In the genomic region with DNA sequence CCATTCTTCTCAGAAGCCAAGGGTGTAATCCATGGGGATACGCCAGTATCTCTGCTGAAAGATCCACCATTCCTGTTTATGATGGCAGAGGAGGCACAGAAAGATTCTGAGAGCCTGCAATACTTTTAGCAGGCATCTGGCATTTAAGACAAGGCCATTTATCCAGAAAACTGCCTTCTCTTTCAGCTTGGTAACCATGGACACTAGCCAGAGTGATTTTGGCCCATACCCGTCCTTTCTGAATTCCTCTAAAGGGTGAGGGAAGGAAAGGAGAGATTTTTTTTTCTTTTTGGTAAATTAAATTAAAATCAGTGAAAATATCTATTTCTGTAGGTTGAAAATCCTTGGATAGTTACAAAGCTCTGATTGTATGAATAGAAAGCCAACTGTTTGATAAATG, we compare ENCODE assay signal across 20 cellular contexts.
A peak's percentile ranks its signal among the peaks of the same experiment; 100 is the strongest.
DNase-seq lines count a peak whose midpoint lies in the region; ATAC-seq and TF ChIP-seq lines count a peak whose summit lies in the region.
"Had no signal": no experiment of that assay in that cellular context is flagged by ENCODE, and none has a peak within 500 bp of the region (broad histone marks: within the 10 kb centered on the region; RNA-seq: fewer than 3 reads in every experiment).

No MANE protein-coding gene starts in this region.

- no peaks in the 10 kb centered on the region for H3K9me3 Mint-ChIP-seq in GM23338

- H3K9me3 ChIP-seq in mesenchymal stem cell (ENCODE audit: control insufficient read depth, low read length) (no peaks in the 10 kb centered on the region), smooth muscle cell (replicated peaks; ENCODE audit: low read depth) (no peaks in the 10 kb centered on the region)
- H3K9me3 ChIP-seq: HAP-1 had no signal

- WGBS in mesenchymal stem cell = 100% methylated on average over 1 of the region's 2 CpGs
- WGBS in smooth muscle cell (ENCODE audit: low lambda C conversion rate) = 42% methylated on average over 2 of the region's 2 CpGs

- no peak overlapping the region for H3K27ac Mint-ChIP-seq in GM23338
- H3K27ac Mint-ChIP-seq: CD14-positive monocyte, IgD-negative memory B cell had no signal

- H3K79me2 ChIP-seq in GM23338 (replicated peaks; ENCODE audit: insufficient read depth) = no peaks in the 10 kb centered on the region
- no peaks in the 10 kb centered on the region for H3K79me2 ChIP-seq in smooth muscle cell (ENCODE audit: low read depth)

- no peaks in the 10 kb centered on the region for H3F3A ChIP-seq in GM23338 (replicated peaks; ENCODE audit: low read depth)
- H3F3A ChIP-seq in smooth muscle cell (ENCODE audit: low read depth) = peaks cover 3% of the 10 kb centered on the region

- H3K4me2 ChIP-seq in GM23338 (no peak overlapping the region), mesenchymal stem cell (ENCODE audit: low read length, poor library complexity, severe bottlenecking) (no peak overlapping the region), smooth muscle cell (peak overlapping the region; percentile 38)

- no peak overlapping the region for H3K4me3 Mint-ChIP-seq in GM23338
- H3K4me3 Mint-ChIP-seq: CD14-positive monocyte, IgD-negative memory B cell had no signal

- peaks cover 25% of the 10 kb centered on the region for H3K9me2 ChIP-seq in GM23338 (ENCODE audit: insufficient read depth)

- no peaks in the 10 kb centered on the region for H3K79me1 ChIP-seq in mesenchymal stem cell (replicated peaks; ENCODE audit: low read length, poor library complexity, severe bottlenecking)

- DNase-seq in GM23338 (ENCODE audit: low spot score) = no peak
- DNase-seq in cerebellar cortex (ENCODE audit: low spot score) = peak; percentile 16
- no peak for DNase-seq in mesenchymal stem cell
- no peak for DNase-seq in smooth muscle cell (lab: John Stamatoyannopoulos, UW; ENCODE audit: unreplicated experiment)
- DNase-seq in DMS79 treated with DMSO at 0.1 percent for 48 hours (lab: John Stamatoyannopoulos, UW) = no peak
- DNase-seq in ecto neural progenitor cell (ENCODE audit: low spot score) = no peak
- DNase-seq: AML-193; DMS79; Karpas-422; NCI-H1436; NCI-H1930; NCI-H2171; NCI-H526 treated with DMSO at 0.1 percent for 48 hours; NK-92 treated with Interleukin-12 subunit alpha and Interleukin-12 subunit beta, amount 100 ng/mL, for 24 hours; Right ventricle myocardium superior had no signal

- no peak overlapping the region for H2BK120ac ChIP-seq in mesenchymal stem cell (ENCODE audit: low read depth, low read length)

- no peak overlapping the region for H3K18ac ChIP-seq in mesenchymal stem cell (ENCODE audit: low read depth in 1 of 2, low read length in 2 of 2)

- no peak overlapping the region for H2AK5ac ChIP-seq in mesenchymal stem cell (ENCODE audit: low read length, severe bottlenecking)

- peak overlapping the region; percentile 31 for H2BK5ac ChIP-seq in mesenchymal stem cell (ENCODE audit: low read depth, low read length, poor library complexity, severe bottlenecking)

- no peak overlapping the region for H2BK12ac ChIP-seq in mesenchymal stem cell (ENCODE audit: low read length in 2 of 2)

- H3K14ac ChIP-seq in mesenchymal stem cell (ENCODE audit: low read length in 2 of 2) = no peak overlapping the region

- no peaks in the 10 kb centered on the region for H3K36me3 Mint-ChIP-seq in GM23338 (ENCODE audit: low read depth)
- H3K36me3 Mint-ChIP-seq: CD14-positive monocyte, IgD-negative memory B cell had no signal

- no peak overlapping the region for H2BK15ac ChIP-seq in mesenchymal stem cell (ENCODE audit: low read depth, poor library complexity, severe bottlenecking)

- H2AFZ ChIP-seq in GM23338 (peak overlapping the region; percentile 29; the same call in 1 of the 2 replicates), mesenchymal stem cell (ENCODE audit: low read depth, low read length) (no peak overlapping the region), smooth muscle cell (ENCODE audit: low read depth) (peak overlapping the region; percentile 46)

- no peaks in the 10 kb centered on the region for H4K20me1 ChIP-seq in GM23338 (replicated peaks; ENCODE audit: insufficient read depth)
- H4K20me1 ChIP-seq in smooth muscle cell (ENCODE audit: low read depth) = no peaks in the 10 kb centered on the region

- no peak overlapping the region for H4K91ac ChIP-seq in mesenchymal stem cell (ENCODE audit: low read length)

- H3K4me1 Mint-ChIP-seq in GM23338 = 0 out of 3 replicates have a peak, but pooled peaks cover 3% of the 10 kb centered on the region
- H3K4me1 Mint-ChIP-seq: IgD-negative memory B cell had no signal

- no peak overlapping the region for H4K8ac ChIP-seq in mesenchymal stem cell (ENCODE audit: low read length)

- TF ChIP-seq CTCF in GM23338 (conservative IDR thresholded peaks at IDR 0.05; ENCODE audit: low read depth in 2 of 2) (no peak), smooth muscle cell (IDR thresholded peaks at IDR 0.05; ENCODE audit: borderline replicate concordance, insufficient read depth, poor library complexity, severe bottlenecking) (no peak)

- peak overlapping the region; percentile 52 for H3K9ac ChIP-seq in mesenchymal stem cell (ENCODE audit: low read length)
- no peak overlapping the region for H3K9ac ChIP-seq in smooth muscle cell (ENCODE audit: low read depth)

- H3K27ac ChIP-seq in GM23338 (ENCODE audit: low read depth) (no peak overlapping the region), mesenchymal stem cell (ENCODE audit: low read length, poor library complexity, severe bottlenecking) (no peak overlapping the region), smooth muscle cell (ENCODE audit: low read depth) (no peak overlapping the region)
- H3K27ac ChIP-seq: HL-60 had no signal

- no peak overlapping the region for H3K4ac ChIP-seq in mesenchymal stem cell (ENCODE audit: low read depth in 1 of 2, low read length in 2 of 2)

- H3K27me3 ChIP-seq in GM23338 (ENCODE audit: insufficient read depth) (no peaks in the 10 kb centered on the region), mesenchymal stem cell (ENCODE audit: control insufficient read depth in 1 of 2, insufficient read depth in 1 of 2, low read length in 2 of 2) (no peaks in the 10 kb centered on the region), smooth muscle cell (ENCODE audit: low read depth) (no peaks in the 10 kb centered on the region)

- H3K4me1 ChIP-seq in GM23338 (ENCODE audit: insufficient read depth) (0 out of 2 replicates have a peak, but pooled peaks cover 4% of the 10 kb centered on the region), mesenchymal stem cell (ENCODE audit: control insufficient read depth, insufficient read depth, low read depth, low read length) (no peaks in the 10 kb centered on the region), smooth muscle cell (ENCODE audit: low read depth) (no peaks in the 10 kb centered on the region)
- H3K4me1 ChIP-seq: HAP-1 had no signal

- H3K4me3 ChIP-seq in GM23338 = no peak overlapping the region
- H3K4me3 ChIP-seq in mesenchymal stem cell (ENCODE audit: insufficient read depth in 1 of 2, low read depth in 1 of 2, low read length in 2 of 2) = no peak overlapping the region
- H3K4me3 ChIP-seq in smooth muscle cell = no peak overlapping the region
- H3K4me3 ChIP-seq: HAP-1 had no signal

- no peak overlapping the region for H3K23ac ChIP-seq in mesenchymal stem cell (ENCODE audit: low read length in 2 of 2)

- ATAC-seq in GM23338 (no peak), GM19023 (IDR thresholded peaks at IDR 0.05; ENCODE audit: unreplicated experiment) (no peak)

- H3K27me3 Mint-ChIP-seq in GM23338 (ENCODE audit: insufficient read depth, low read depth, poor library complexity) = no peaks in the 10 kb centered on the region

- no peaks in the 10 kb centered on the region for H3K36me3 ChIP-seq in GM23338 (ENCODE audit: insufficient read depth)
- no peaks in the 10 kb centered on the region for H3K36me3 ChIP-seq in mesenchymal stem cell (ENCODE audit: control insufficient read depth in 1 of 2, insufficient read depth in 2 of 2, low read depth in 1 of 2, low read length in 2 of 2)
- H3K36me3 ChIP-seq in smooth muscle cell (ENCODE audit: low read depth) = no peaks in the 10 kb centered on the region
- H3K36me3 ChIP-seq: HAP-1 had no signal

TF ChIP-seq in GM23338, 12 proteins besides CTCF, POLR2A, EP300 and RAD21 (continues in another document):
- no peak for TF ChIP-seq STAT1 (IDR thresholded peaks at IDR 0.05; ENCODE audit: unreplicated experiment)
- TF ChIP-seq NANOG (IDR thresholded peaks at IDR 0.05; ENCODE audit: borderline replicate concordance) = no peak
- no peak for TF ChIP-seq REST (IDR thresholded peaks at IDR 0.05; ENCODE audit: unreplicated experiment)
- no peak for TF ChIP-seq CREB1 (CRISPR knock-in tag; IDR thresholded peaks at IDR 0.05; ENCODE audit: low read depth)
- no peak for TF ChIP-seq EZH2phosphoT487 (IDR thresholded peaks at IDR 0.05; ENCODE audit: unreplicated experiment)
